ENCODE assay signal across 9 cellular contexts in genomic region chr12:113230315-113231274, GRCh38. TPM values are rescaled to one million over a fixed set of nuclear protein-coding genes. Genes with fewer than 3 reads are reported as not detected.
DNase-seq lines count a peak whose midpoint lies in the region; ATAC-seq and TF ChIP-seq lines count a peak whose summit lies in the region.
"Had no signal": no experiment of that assay in that cellular context is flagged by ENCODE, and none has a peak within 500 bp of the region (broad histone marks: within the 10 kb centered on the region; RNA-seq: fewer than 3 reads in every experiment).

No MANE protein-coding gene starts in this region.

- TF ChIP-seq CTCF in endodermal cell (conservative IDR thresholded peaks at IDR 0.05) (no peak), thyroid gland (IDR thresholded peaks at IDR 0.05) (no peak)

- intact Hi-C loops in Right ventricle myocardium inferior (cut with DNase I) = no loop called here
- intact Hi-C loops in cardiac septum (cut with DNase I) = loop anchor here (2.0 to 5.0 kb wide), 2 partner anchors 14 to 67 kb away; no protein-coding TSS in a partner anchor
- intact Hi-C loops in thyroid gland (cut with DNase I) = no loop called here

- peak overlapping the region; percentile 13 for H3K9ac ChIP-seq in endodermal cell (ENCODE audit: extremely low read depth, low read length, poor library complexity, severe bottlenecking)

- WGBS in endodermal cell (ENCODE audit: insufficient coverage in 1 of 2, insufficient read length in 1 of 2), 2 experiments = 89 to 93% methylated on average over 11 to 15 of the region's 15 CpGs
- WGBS in thyroid gland, 2 donors = 96% methylated on average over 15 of the region's 15 CpGs

- no peaks in the 10 kb centered on the region for H3K27me3 Mint-ChIP-seq in IgD-negative memory B cell
- H3K27me3 Mint-ChIP-seq in endodermal cell (ENCODE audit: insufficient read depth) = no peaks in the 10 kb centered on the region

- H3K9me3 ChIP-seq in endodermal cell (ENCODE audit: control insufficient read depth, low read length) (peaks cover 11% of the 10 kb centered on the region), thyroid gland (no peaks in the 10 kb centered on the region)

- H3K36me3 ChIP-seq in endodermal cell (ENCODE audit: control insufficient read depth, insufficient read depth, low read length) (peaks cover 17% of the 10 kb centered on the region), thyroid gland (peaks cover 19 to 21% of the 10 kb centered on the region in 2 donors)

- H3K4me3 ChIP-seq in endodermal cell (ENCODE audit: low read length) (peak overlapping the region; percentile 61), thyroid gland (replicated peaks in 1 of 3) (no peak overlapping the region)

- H3K4me1 ChIP-seq in endodermal cell (ENCODE audit: control insufficient read depth, insufficient read depth, low read length) (peaks cover 24% of the 10 kb centered on the region), thyroid gland (peaks cover 79 to 91% of the 10 kb centered on the region in 2 donors)

- H3K4me1 Mint-ChIP-seq in IgD-negative memory B cell = peaks cover 17 to 32% (median 29%) of the 10 kb centered on the region in 3 donors
- peaks cover 31% of the 10 kb centered on the region for H3K4me1 Mint-ChIP-seq in endodermal cell

- H3K9me3 Mint-ChIP-seq in IgD-negative memory B cell = no peaks in the 10 kb centered on the region
- peaks cover 7% of the 10 kb centered on the region for H3K9me3 Mint-ChIP-seq in endodermal cell

- no peak for TF ChIP-seq POLR2A in thyroid gland (IDR thresholded peaks at IDR 0.05)

- H3K27ac ChIP-seq in endodermal cell (ENCODE audit: low read depth, low read length) (no peak overlapping the region), thyroid gland (peak overlapping the region; percentile 94 to 98 (median 96))

- H3K36me3 Mint-ChIP-seq in IgD-negative memory B cell (peaks cover 5% of the 10 kb centered on the region), endodermal cell (ENCODE audit: low read depth) (peaks cover 38% of the 10 kb centered on the region)

- peak overlapping the region in 3 of 4 donors; percentile 2 to 86 (median 71) for H3K4me3 Mint-ChIP-seq in IgD-negative memory B cell
- H3K4me3 Mint-ChIP-seq in endodermal cell = no peak overlapping the region

- DNase-seq in Right ventricle myocardium inferior (ENCODE audit: missing footprints) (no peak), cardiac septum (ENCODE audit: low spot score) (no peak), endodermal cell (no peak), thyroid gland (peak in 1 of 2 donors; percentile 21), RKO (ENCODE audit: low spot score) (no peak)
- DNase-seq: activated CD8-positive, alpha-beta memory T cell treated with anti-CD3 and anti-CD28 coated beads, Interleukin-2, amount 50 U/mL, for 4 hours had no signal

- ATAC-seq in Right ventricle myocardium inferior (peak; percentile 44), GM21367 (IDR thresholded peaks at IDR 0.05; ENCODE audit: unreplicated experiment) (no peak), SK-N-SH treated with all-trans-retinoic acid at 6 μM for 48 hours (no peak)

- H3K27ac Mint-ChIP-seq in IgD-negative memory B cell (peak overlapping the region in 2 of 3 donors; percentile 2 to 80), endodermal cell (peak overlapping the region; percentile 14)

- H3K27me3 ChIP-seq in endodermal cell (ENCODE audit: control insufficient read depth, insufficient read depth, low read length, poor library complexity, severe bottlenecking) = no peaks in the 10 kb centered on the region
- H3K27me3 ChIP-seq in thyroid gland = no peaks in the 10 kb centered on the region

TF ChIP-seq in SK-N-SH treated with all-trans-retinoic acid at 6 μM for 48 hours, 23 proteins besides CTCF, POLR2A, EP300 and RAD21 (continues in another document):
- no peak for TF ChIP-seq CSRNP3 (CRISPR knock-in tag; IDR thresholded peaks at IDR 0.05)
- TF ChIP-seq ZNF8 (CRISPR knock-in tag; IDR thresholded peaks at IDR 0.05) = no peak
- no peak for TF ChIP-seq ZNF70 (CRISPR knock-in tag; IDR thresholded peaks at IDR 0.05)
- TF ChIP-seq CREB5 (CRISPR knock-in tag; IDR thresholded peaks at IDR 0.05; ENCODE audit: low read depth) = no peak
- TF ChIP-seq ISL1 (CRISPR knock-in tag; IDR thresholded peaks at IDR 0.05) = no peak
- TF ChIP-seq ZNF565 (CRISPR knock-in tag; conservative IDR thresholded peaks at IDR 0.05; ENCODE audit: low read depth) = no peak
- TF ChIP-seq PATZ1 (CRISPR knock-in tag; IDR thresholded peaks at IDR 0.05; ENCODE audit: borderline replicate concordance) = no peak
- TF ChIP-seq TCF4 (CRISPR knock-in tag; IDR thresholded peaks at IDR 0.05; ENCODE audit: borderline replicate concordance) = no peak
- no peak for TF ChIP-seq TSHZ2 (CRISPR knock-in tag; IDR thresholded peaks at IDR 0.05)
- TF ChIP-seq ZC3H10 (CRISPR knock-in tag; IDR thresholded peaks at IDR 0.05) = no peak

RNA-seq across cellular contexts. Expression of gene TPCN1, which starts 9.3 kb away (rescaled TPM):
- 120 TPM for total RNA-seq in Right ventricle myocardium inferior
- total RNA-seq in cardiac septum = 77.1 TPM
- 17.4 TPM for polyA plus RNA-seq in IgD-negative memory B cell
- total RNA-seq in endodermal cell = 10 to 100 TPM; 18.9 to 30.8 TPM
- polyA plus RNA-seq in endodermal cell (2013, experiment 1 of 2) = 15.6 TPM
- 14.2 TPM for polyA plus RNA-seq in endodermal cell (2013, experiment 2 of 2)
- 100 to 1,000 TPM in 2 of 4 donors, 10 to 100 TPM in 2; 58.3 to 135 (median 109) TPM for total RNA-seq in thyroid gland

RNA-seq across cellular contexts. Expression of gene RITA1, which starts 45.1 kb away (rescaled TPM):
- total RNA-seq in Right ventricle myocardium inferior (18.1 TPM), cardiac septum (11.0 TPM), endodermal cell (10 to 100 TPM; 18.8 to 20.3 TPM), thyroid gland (10 to 100 TPM; 26.6 to 39.6 (median 32.8) TPM)
- polyA plus RNA-seq in IgD-negative memory B cell = 24.1 TPM
- polyA plus RNA-seq in endodermal cell (2013, experiment 1 of 2) = 16.0 TPM
- polyA plus RNA-seq in endodermal cell (2013, experiment 2 of 2) = 16.8 TPM

RNA-seq across cellular contexts. Expression of gene DDX54, which starts 45.3 kb away (rescaled TPM):
- 38.5 TPM for total RNA-seq in Right ventricle myocardium inferior
- 35.5 TPM for total RNA-seq in cardiac septum
- polyA plus RNA-seq in IgD-negative memory B cell = 34.2 TPM
- 10 to 100 TPM; 68.1 to 69.0 TPM for total RNA-seq in endodermal cell
- polyA plus RNA-seq in endodermal cell (2013, experiment 1 of 2) = 43.7 TPM
- 37.6 TPM for polyA plus RNA-seq in endodermal cell (2013, experiment 2 of 2)
- total RNA-seq in thyroid gland = 10 to 100 TPM; 59.9 to 79.3 (median 68.8) TPM
